ENCODE assay signal across 9 cellular contexts in the genomic region with DNA sequence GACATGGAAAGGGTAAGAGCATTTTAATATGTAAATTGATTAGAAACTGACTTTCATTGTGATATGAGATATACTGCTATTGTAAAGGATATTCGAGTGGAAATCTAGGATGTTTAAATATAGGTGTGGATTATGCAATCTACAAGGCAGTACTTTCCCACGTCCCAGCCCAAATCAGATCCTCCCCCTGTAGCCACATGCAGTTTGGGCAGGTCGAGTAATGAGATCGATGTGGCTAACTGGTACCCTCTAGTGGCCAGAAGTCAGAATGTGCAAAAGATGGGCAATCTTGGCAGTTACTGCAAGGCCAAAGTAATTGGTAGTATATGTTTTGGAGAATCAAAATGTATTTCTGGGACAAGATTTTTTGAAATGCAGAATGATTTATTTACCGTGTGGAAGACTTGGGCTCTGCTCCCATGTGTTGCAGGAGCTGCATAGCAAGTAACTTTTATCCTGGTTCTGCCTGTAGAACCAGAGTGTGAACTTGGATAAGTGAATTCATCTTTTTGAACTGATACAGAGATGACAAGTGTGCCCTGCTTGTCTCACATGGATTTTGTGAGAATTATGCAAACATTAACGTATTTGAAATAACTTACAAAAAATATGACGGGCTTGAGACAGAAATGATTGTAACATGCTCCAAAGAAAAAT.
DNase-seq lines count a peak whose midpoint lies in the region; TF ChIP-seq lines count a peak whose summit lies in the region.
"Had no signal": no experiment of that assay in that cellular context is flagged by ENCODE, and none has a peak within 500 bp of the region (broad histone marks: within the 10 kb centered on the region; RNA-seq: fewer than 3 reads in every experiment).

No MANE protein-coding gene starts in this region.

- peaks cover 0 to 3% (median 0%) of the 10 kb centered on the region in 4 donors for H3K4me1 ChIP-seq in stomach
- H3K4me1 ChIP-seq: BLaER1 treated with 17β-estradiol and CSF1 and Interleukin-3, amounts not matched to agents 10 nM and 100 nM had no signal

- DNase-seq in NCI-H1105 treated with DMSO at 0.1 percent for 48 hours (lab: John Stamatoyannopoulos, UW) (peak; percentile 9), NCI-H1105 (lab: John Stamatoyannopoulos, UW) (no peak), HEK293T (ENCODE audit: extremely low spot score) (peak; percentile 79), NCI-H2171 (lab: John Stamatoyannopoulos, UW) (peak; percentile 13), epithelial cell of esophagus (ENCODE audit: low read depth) (peak; percentile 83), midbrain (lab: John Stamatoyannopoulos, UW) (peak; percentile 88), stomach (peak; percentile 31)
- DNase-seq in activated CD4-positive, alpha-beta T cell treated with anti-CD3 and anti-CD28 coated beads for 4 hours: peak; percentile 17 to 23

- TF ChIP-seq CTCF in epithelial cell of esophagus (IDR thresholded peaks at IDR 0.05; ENCODE audit: insufficient read depth, low read depth, low read length, missing control alignments): peak; percentile 86
- peak in 5 of 7 experiments; percentile 56 to 77 (median 61) for TF ChIP-seq CTCF in stomach (IDR thresholded peaks at IDR 0.05)

- no peak overlapping the region for H3K27ac ChIP-seq in stomach
- H3K27ac ChIP-seq: BLaER1 treated with 17β-estradiol and CSF1 and Interleukin-3, amounts not matched to agents 10 nM and 100 nM had no signal

- no peak for TF ChIP-seq POLR2A in stomach (IDR thresholded peaks at IDR 0.05)

- H3K4me3 ChIP-seq in epithelial cell of esophagus (ENCODE audit: low read length) (no peak overlapping the region), stomach (no peak overlapping the region)
- H3K4me3 ChIP-seq: BLaER1 treated with 17β-estradiol and CSF1 and Interleukin-3, amounts not matched to agents 10 nM and 100 nM had no signal

- POLR2A ChIA-PET in HEK293T (lab: Yijun Ruan, JAX): interaction anchor here (1.6 kb wide), 1 partner anchor 113 kb away, joined by 7 read pairs; a partner anchor contains a TSS

- CTCF ChIA-PET in HEK293T (lab: Yijun Ruan, JAX): interaction anchor here (0.6 to 4.6 kb wide), 6 partner anchors 11 to 123 kb away, joined by 3 to 39 read pairs (median 11); a partner anchor contains a TSS

- intact Hi-C loops in stomach (cut with DNase I; ENCODE audit: low total_unique reads): loop anchor here (5.0 kb wide), 1 partner anchor 122 kb away; no protein-coding TSS in a partner anchor

- TF ChIP-seq EP300 in stomach (IDR thresholded peaks at IDR 0.05): no peak

- H3K9me3 ChIP-seq in stomach: no peaks in the 10 kb centered on the region
- H3K9me3 ChIP-seq: BLaER1 treated with 17β-estradiol and CSF1 and Interleukin-3, amounts not matched to agents 10 nM and 100 nM had no signal

- no peaks in the 10 kb centered on the region for H3K27me3 ChIP-seq in stomach
- H3K27me3 ChIP-seq: BLaER1 treated with 17β-estradiol and CSF1 and Interleukin-3, amounts not matched to agents 10 nM and 100 nM had no signal

- no peaks in the 10 kb centered on the region for H3K36me3 ChIP-seq in stomach
- H3K36me3 ChIP-seq: BLaER1 treated with 17β-estradiol and CSF1 and Interleukin-3, amounts not matched to agents 10 nM and 100 nM had no signal

- WGBS in stomach, 5 donors: 3 to 6% (median 5%) methylated on average over 7 of the region's 7 CpGs

TF ChIP-seq in HEK293T, 16 proteins besides CTCF, POLR2A, EP300 and RAD21:
- TF ChIP-seq FOXM1 (IDR thresholded peaks at IDR 0.05; ENCODE audit: borderline replicate concordance): no peak
